2 cellular contexts compared by ENCODE assay signal in the genomic region with DNA sequence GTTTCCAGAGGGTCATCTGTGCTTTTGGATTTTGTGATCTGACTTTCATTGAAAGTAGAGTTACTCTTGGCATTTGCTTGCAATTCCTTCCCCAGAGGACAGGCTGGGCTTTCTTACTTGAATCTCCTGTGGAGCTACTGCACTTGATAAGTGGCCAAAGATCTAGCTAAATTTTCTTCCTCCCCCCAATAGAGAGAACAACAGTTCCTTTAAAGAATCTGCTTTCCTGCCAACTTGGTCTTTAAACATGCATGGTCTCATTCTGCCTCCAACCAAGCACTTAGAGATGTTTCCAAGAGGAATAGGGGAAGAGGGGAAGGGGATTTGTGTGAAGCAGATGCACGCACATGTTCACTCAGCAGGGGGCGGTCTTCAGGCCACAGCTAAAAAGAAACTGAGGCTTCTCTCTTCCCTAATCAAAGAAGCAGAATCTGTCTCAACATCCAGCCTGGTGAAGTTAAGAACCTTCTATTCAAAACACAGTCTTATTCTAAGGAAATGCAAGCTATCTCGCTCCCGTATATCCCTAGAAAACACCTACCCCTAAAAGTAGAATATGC.
TF ChIP-seq lines count a peak whose summit lies in the region.

No MANE protein-coding gene starts in this region.

TF ChIP-seq in HepG2, 621 proteins besides CTCF, POLR2A, EP300 and RAD21 (continued from another document):
- TF ChIP-seq, protein P1, sequence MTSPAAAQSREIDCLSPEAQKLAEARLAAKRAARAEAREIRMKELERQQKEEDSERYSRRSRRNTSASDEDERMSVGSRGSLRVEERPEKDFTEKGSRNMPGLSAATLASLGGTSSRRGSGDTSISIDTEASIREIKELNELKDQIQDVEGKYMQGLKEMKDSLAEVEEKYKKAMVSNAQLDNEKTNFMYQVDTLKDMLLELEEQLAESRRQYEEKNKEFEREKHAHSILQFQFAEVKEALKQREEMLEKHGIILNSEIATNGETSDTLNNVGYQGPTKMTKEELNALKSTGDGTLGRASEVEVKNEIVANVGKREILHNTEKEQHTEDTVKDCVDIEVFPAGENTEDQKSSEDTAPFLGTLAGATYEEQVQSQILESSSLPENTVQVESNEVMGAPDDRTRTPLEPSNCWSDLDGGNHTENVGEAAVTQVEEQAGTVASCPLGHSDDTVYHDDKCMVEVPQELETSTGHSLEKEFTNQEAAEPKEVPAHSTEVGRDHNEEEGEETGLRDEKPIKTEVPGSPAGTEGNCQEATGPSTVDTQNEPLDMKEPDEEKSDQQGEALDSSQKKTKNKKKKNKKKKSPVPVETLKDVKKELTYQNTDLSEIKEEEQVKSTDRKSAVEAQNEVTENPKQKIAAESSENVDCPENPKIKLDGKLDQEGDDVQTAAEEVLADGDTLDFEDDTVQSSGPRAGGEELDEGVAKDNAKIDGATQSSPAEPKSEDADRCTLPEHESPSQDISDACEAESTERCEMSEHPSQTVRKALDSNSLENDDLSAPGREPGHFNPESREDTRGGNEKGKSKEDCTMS (CRISPR knock-in tag; conservative IDR thresholded peaks at IDR 0.05) = no peak
- TF ChIP-seq ZNF333 (CRISPR knock-in tag; IDR thresholded peaks at IDR 0.05; ENCODE audit: borderline replicate concordance) (no peak), FOXK2 (IDR thresholded peaks at IDR 0.05) (no peak), ZNF788 (CRISPR knock-in tag; IDR thresholded peaks at IDR 0.05; ENCODE audit: borderline replicate concordance) (no peak), ZNF547 (CRISPR knock-in tag; IDR thresholded peaks at IDR 0.05) (no peak)

TF ChIP-seq in WTC11, 78 proteins besides CTCF, POLR2A, EP300 and RAD21 (continued from another document):
- TF ChIP-seq, protein P2, sequence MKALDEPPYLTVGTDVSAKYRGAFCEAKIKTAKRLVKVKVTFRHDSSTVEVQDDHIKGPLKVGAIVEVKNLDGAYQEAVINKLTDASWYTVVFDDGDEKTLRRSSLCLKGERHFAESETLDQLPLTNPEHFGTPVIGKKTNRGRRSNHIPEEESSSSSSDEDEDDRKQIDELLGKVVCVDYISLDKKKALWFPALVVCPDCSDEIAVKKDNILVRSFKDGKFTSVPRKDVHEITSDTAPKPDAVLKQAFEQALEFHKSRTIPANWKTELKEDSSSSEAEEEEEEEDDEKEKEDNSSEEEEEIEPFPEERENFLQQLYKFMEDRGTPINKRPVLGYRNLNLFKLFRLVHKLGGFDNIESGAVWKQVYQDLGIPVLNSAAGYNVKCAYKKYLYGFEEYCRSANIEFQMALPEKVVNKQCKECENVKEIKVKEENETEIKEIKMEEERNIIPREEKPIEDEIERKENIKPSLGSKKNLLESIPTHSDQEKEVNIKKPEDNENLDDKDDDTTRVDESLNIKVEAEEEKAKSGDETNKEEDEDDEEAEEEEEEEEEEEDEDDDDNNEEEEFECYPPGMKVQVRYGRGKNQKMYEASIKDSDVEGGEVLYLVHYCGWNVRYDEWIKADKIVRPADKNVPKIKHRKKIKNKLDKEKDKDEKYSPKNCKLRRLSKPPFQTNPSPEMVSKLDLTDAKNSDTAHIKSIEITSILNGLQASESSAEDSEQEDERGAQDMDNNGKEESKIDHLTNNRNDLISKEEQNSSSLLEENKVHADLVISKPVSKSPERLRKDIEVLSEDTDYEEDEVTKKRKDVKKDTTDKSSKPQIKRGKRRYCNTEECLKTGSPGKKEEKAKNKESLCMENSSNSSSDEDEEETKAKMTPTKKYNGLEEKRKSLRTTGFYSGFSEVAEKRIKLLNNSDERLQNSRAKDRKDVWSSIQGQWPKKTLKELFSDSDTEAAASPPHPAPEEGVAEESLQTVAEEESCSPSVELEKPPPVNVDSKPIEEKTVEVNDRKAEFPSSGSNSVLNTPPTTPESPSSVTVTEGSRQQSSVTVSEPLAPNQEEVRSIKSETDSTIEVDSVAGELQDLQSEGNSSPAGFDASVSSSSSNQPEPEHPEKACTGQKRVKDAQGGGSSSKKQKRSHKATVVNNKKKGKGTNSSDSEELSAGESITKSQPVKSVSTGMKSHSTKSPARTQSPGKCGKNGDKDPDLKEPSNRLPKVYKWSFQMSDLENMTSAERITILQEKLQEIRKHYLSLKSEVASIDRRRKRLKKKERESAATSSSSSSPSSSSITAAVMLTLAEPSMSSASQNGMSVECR (CRISPR knock-in tag; IDR thresholded peaks at IDR 0.05; ENCODE audit: borderline replicate concordance) = no peak
- TF ChIP-seq ZNF671 (CRISPR knock-in tag; IDR thresholded peaks at IDR 0.05) = no peak
- TF ChIP-seq SMAD4 (CRISPR knock-in tag; IDR thresholded peaks at IDR 0.05) = no peak
- TF ChIP-seq, protein P3, sequence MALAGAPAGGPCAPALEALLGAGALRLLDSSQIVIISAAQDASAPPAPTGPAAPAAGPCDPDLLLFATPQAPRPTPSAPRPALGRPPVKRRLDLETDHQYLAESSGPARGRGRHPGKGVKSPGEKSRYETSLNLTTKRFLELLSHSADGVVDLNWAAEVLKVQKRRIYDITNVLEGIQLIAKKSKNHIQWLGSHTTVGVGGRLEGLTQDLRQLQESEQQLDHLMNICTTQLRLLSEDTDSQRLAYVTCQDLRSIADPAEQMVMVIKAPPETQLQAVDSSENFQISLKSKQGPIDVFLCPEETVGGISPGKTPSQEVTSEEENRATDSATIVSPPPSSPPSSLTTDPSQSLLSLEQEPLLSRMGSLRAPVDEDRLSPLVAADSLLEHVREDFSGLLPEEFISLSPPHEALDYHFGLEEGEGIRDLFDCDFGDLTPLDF (CRISPR knock-in tag; IDR thresholded peaks at IDR 0.05) = no peak
- no peak for TF ChIP-seq CREM (CRISPR knock-in tag; IDR thresholded peaks at IDR 0.05)
- no peak for TF ChIP-seq NFE2L1 (CRISPR knock-in tag; IDR thresholded peaks at IDR 0.05)
- no peak for TF ChIP-seq IRF2 (CRISPR knock-in tag; IDR thresholded peaks at IDR 0.05; ENCODE audit: borderline replicate concordance, low read depth)
- TF ChIP-seq, protein P4, sequence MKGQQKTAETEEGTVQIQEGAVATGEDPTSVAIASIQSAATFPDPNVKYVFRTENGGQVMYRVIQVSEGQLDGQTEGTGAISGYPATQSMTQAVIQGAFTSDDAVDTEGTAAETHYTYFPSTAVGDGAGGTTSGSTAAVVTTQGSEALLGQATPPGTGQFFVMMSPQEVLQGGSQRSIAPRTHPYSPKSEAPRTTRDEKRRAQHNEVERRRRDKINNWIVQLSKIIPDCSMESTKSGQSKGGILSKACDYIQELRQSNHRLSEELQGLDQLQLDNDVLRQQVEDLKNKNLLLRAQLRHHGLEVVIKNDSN (CRISPR knock-in tag; IDR thresholded peaks at IDR 0.05) = no peak
- TF ChIP-seq, protein P5, sequence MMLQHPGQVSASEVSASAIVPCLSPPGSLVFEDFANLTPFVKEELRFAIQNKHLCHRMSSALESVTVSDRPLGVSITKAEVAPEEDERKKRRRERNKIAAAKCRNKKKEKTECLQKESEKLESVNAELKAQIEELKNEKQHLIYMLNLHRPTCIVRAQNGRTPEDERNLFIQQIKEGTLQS (CRISPR knock-in tag; conservative IDR thresholded peaks at IDR 0.05) = no peak
- no peak for TF ChIP-seq MXD4 (CRISPR knock-in tag; IDR thresholded peaks at IDR 0.05; ENCODE audit: borderline replicate concordance)
- TF ChIP-seq, protein P6, sequence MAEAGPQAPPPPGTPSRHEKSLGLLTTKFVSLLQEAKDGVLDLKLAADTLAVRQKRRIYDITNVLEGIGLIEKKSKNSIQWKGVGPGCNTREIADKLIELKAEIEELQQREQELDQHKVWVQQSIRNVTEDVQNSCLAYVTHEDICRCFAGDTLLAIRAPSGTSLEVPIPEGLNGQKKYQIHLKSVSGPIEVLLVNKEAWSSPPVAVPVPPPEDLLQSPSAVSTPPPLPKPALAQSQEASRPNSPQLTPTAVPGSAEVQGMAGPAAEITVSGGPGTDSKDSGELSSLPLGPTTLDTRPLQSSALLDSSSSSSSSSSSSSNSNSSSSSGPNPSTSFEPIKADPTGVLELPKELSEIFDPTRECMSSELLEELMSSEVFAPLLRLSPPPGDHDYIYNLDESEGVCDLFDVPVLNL (CRISPR knock-in tag; IDR thresholded peaks at IDR 0.05; ENCODE audit: borderline replicate concordance, low read depth) = no peak
- TF ChIP-seq RELA (CRISPR knock-in tag; IDR thresholded peaks at IDR 0.05; ENCODE audit: borderline replicate concordance) = no peak
